8 cellular contexts compared by ENCODE assay signal in genomic region chr20:50561379-50562078, GRCh38. TPM values are rescaled to one million over a fixed set of nuclear protein-coding genes. Genes with fewer than 3 reads are reported as not detected.
DNase-seq lines count a peak whose midpoint lies in the region; TF ChIP-seq lines count a peak whose summit lies in the region.

No MANE protein-coding gene starts in this region.

- H3K27ac ChIP-seq in A673 (ENCODE audit: low read depth, low read length, poor library complexity, severe bottlenecking), result peak overlapping the region; percentile 86
- peak overlapping the region; percentile 59 for H3K27ac ChIP-seq in HUES6 (ENCODE audit: low read depth, low read length)

- POLR2A ChIA-PET in A673 (lab: Charles Lee; ENCODE audit: low non-redundant PET), result no interaction called here

- DNase-seq in A673 (ENCODE audit: low spot score) (peak; percentile 93), head of caudate nucleus (peak in 37 of 42 donors; percentile 36 to 89 (median 62)), GDM1 (lab: John Stamatoyannopoulos, UW) (no peak), DMS153 treated with DMSO at 0.1 percent for 48 hours (lab: John Stamatoyannopoulos, UW; ENCODE audit: unreplicated experiment) (no peak), NCI-H345 treated with DMSO at 0.1 percent for 48 hours (lab: John Stamatoyannopoulos, UW; ENCODE audit: unreplicated experiment) (no peak)
- peak; percentile 79 for DNase-seq in activated T-cell treated with anti-CD3 and anti-CD28 coated beads, Interleukin-2, amount 50 U/mL, for 24 hours
- peak; percentile 55 to 56 for DNase-seq in stimulated activated CD4-positive, alpha-beta T cell treated with anti-CD3 and anti-CD28 coated beads, Interleukin-2, amount 100 ng/mL, for 48 hours

- H3K27ac Mint-ChIP-seq in activated T-cell treated with anti-CD3 and anti-CD28 coated beads, Interleukin-2, amount 50 U/mL, for 24 hours, result peak overlapping the region; percentile 97

- H3K27me3 ChIP-seq in A673 (replicated peaks; ENCODE audit: insufficient read depth, low read depth, low read length, poor library complexity) (no peaks in the 10 kb centered on the region), HUES6 (ENCODE audit: control insufficient read depth, insufficient read depth, low read length) (no peaks in the 10 kb centered on the region)

- peaks cover 2% of the 10 kb centered on the region for H3K9me3 Mint-ChIP-seq in activated T-cell treated with anti-CD3 and anti-CD28 coated beads, Interleukin-2, amount 50 U/mL, for 24 hours

- H3K36me3 Mint-ChIP-seq in activated T-cell treated with anti-CD3 and anti-CD28 coated beads, Interleukin-2, amount 50 U/mL, for 24 hours (ENCODE audit: low read depth), result peaks cover 86% of the 10 kb centered on the region

- no TSS peak for BruUV-seq in A673 (replicated peaks; lab: Mats Ljungman, UMichigan)

- no peaks in the 10 kb centered on the region for H3K9me3 ChIP-seq in A673 (ENCODE audit: low read depth, low read length, poor library complexity, severe bottlenecking)
- no peaks in the 10 kb centered on the region for H3K9me3 ChIP-seq in HUES6 (ENCODE audit: control insufficient read depth, insufficient read depth, low read depth, low read length)

- CTCF ChIA-PET in A673 (lab: Charles Lee), result interaction anchor here (0.9 kb wide), 1 partner anchor 229 kb away, joined by 3 read pairs; no protein-coding TSS in a partner anchor

- H3K36me3 ChIP-seq in A673 (ENCODE audit: insufficient read depth, low read length, poor library complexity, severe bottlenecking), result peaks cover 6% of the 10 kb centered on the region
- peaks cover 30% of the 10 kb centered on the region for H3K36me3 ChIP-seq in HUES6 (ENCODE audit: control insufficient read depth, insufficient read depth, low read length)

- intact Hi-C loops in A673 (cut with micrococcal nuclease; ENCODE audit: unreplicated experiment) (no loop called here), head of caudate nucleus (cut with DNase I) (no loop called here)

- no peaks in the 10 kb centered on the region for H3K27me3 Mint-ChIP-seq in activated T-cell treated with anti-CD3 and anti-CD28 coated beads, Interleukin-2, amount 50 U/mL, for 24 hours

- TF ChIP-seq CTCF in A673 (conservative IDR thresholded peaks at IDR 0.05; ENCODE audit: low read depth, low read length), result no peak

- peaks cover 94% of the 10 kb centered on the region for H3K4me1 Mint-ChIP-seq in activated T-cell treated with anti-CD3 and anti-CD28 coated beads, Interleukin-2, amount 50 U/mL, for 24 hours (ENCODE audit: low read depth)

- no peak overlapping the region for H3K9ac ChIP-seq in HUES6 (ENCODE audit: low read length)

- H3K4me1 ChIP-seq in A673 (ENCODE audit: insufficient read depth, low read length, poor library complexity, severe bottlenecking) (peaks cover 31% of the 10 kb centered on the region), HUES6 (ENCODE audit: control insufficient read depth, insufficient read depth, low read length) (peaks cover 16% of the 10 kb centered on the region; the same call in 1 of the 2 replicates)

- peak overlapping the region; percentile 74 for H3K4me3 Mint-ChIP-seq in activated T-cell treated with anti-CD3 and anti-CD28 coated beads, Interleukin-2, amount 50 U/mL, for 24 hours

- H3K4me3 ChIP-seq in A673 (ENCODE audit: low read depth, low read length, poor library complexity, severe bottlenecking) (no peak overlapping the region), HUES6 (ENCODE audit: low read depth, low read length) (no peak overlapping the region)

RNA-seq across cellular contexts. Expression of gene PTPN1, which starts 51.3 kb away (rescaled TPM):
- total RNA-seq in A673 (2021), result 47.4 and 47.8 TPM in 2 replicates

Comparison
In these comparisons a context has a peak if more than half of its experiments do, and no peak if none do; other contexts are left out.
1. DNase-seq: peak in A673 (single experiment), activated T-cell treated with anti-CD3 and anti-CD28 coated beads, Interleukin-2, amount 50 U/mL, for 24 hours (single experiment), head of caudate nucleus (37 of 42) and stimulated activated CD4-positive, alpha-beta T cell treated with anti-CD3 and anti-CD28 coated beads, Interleukin-2, amount 100 ng/mL, for 48 hours (2 of 2); none in GDM1 (single experiment), DMS153 treated with DMSO at 0.1 percent for 48 hours (single experiment) and NCI-H345 treated with DMSO at 0.1 percent for 48 hours (single experiment).